Comparison of ENCODE assay signal across 19 cellular contexts in the genomic region with DNA sequence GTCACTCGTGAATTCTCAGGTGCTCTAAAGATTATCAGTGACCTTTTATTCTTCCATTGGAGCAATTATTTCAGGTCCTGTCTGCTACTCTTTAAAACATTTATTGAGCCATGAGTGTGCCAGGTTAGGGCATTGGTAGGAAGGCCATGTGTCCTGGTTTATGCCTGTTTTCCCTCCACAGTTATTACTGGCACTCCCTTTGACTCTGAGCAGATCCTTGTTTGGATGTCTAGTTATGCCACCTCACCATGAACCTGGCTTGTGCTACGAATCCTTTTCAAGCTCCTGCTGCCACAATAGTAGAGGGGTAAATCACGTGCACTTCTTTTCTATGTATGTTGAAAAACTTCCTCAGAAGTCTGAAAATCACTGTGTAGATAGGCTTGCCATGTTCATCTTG. TPM values are rescaled to one million over a fixed set of nuclear protein-coding genes. Genes with fewer than 3 reads are reported as not detected.
A peak's percentile ranks its signal among the peaks of the same experiment; 100 is the strongest.
DNase-seq lines count a peak whose midpoint lies in the region; ATAC-seq and TF ChIP-seq lines count a peak whose summit lies in the region.
"Had no signal": no experiment of that assay in that cellular context is flagged by ENCODE, and none has a peak within 500 bp of the region (broad histone marks: within the 10 kb centered on the region; RNA-seq: fewer than 3 reads in every experiment).

No MANE protein-coding gene starts in this region.

- in situ Hi-C loops in mammary epithelial cell (cut with MboI; ENCODE audit: low sequenced_read_pairs in 2 of 2): no loop called here
- in situ Hi-C loops in transverse colon (cut with MboI; ENCODE audit: low pct_ligation_motif_present in 1 of 4, low pct_unique_long_range_greater_than_20kb in 1 of 4, low sequenced_read_pairs in 3 of 4): no loop called here

- H3K9me3 ChIP-seq in breast epithelium: no peaks in the 10 kb centered on the region
- H3K9me3 ChIP-seq in mammary epithelial cell (replicated peaks; ENCODE audit: insufficient read depth, low read length): no peaks in the 10 kb centered on the region
- H3K9me3 ChIP-seq in transverse colon: no peaks in the 10 kb centered on the region
- H3K9me3 ChIP-seq: A549, Caco-2 had no signal

- ATAC-seq in left colon: peak; percentile 41
- no peak for ATAC-seq in GM19467 (IDR thresholded peaks at IDR 0.05; ENCODE audit: unreplicated experiment)
- ATAC-seq: A549; CD8-positive, alpha-beta T cell; GM12878 had no signal

- no peaks in the 10 kb centered on the region for H4K20me1 ChIP-seq in mammary epithelial cell (ENCODE audit: insufficient read depth, low read length)
- H4K20me1 ChIP-seq: BLaER1 treated with 17β-estradiol and CSF1 and Interleukin-3, amounts not matched to agents 10 nM and 100 nM had no signal

- H3K27ac ChIP-seq in breast epithelium (peak overlapping the region; percentile 72 to 84), mammary epithelial cell (ENCODE audit: insufficient read depth, low read depth, low read length) (no peak overlapping the region), rectal smooth muscle tissue (ENCODE audit: low read depth, low read length) (peak overlapping the region; percentile 68), transverse colon (peak overlapping the region in 3 of 4 donors; percentile 29 to 49 (median 41))
- H3K27ac ChIP-seq: 22Rv1; A549; BLaER1 treated with 17β-estradiol and CSF1 and Interleukin-3, amounts not matched to agents 10 nM and 100 nM; C4-2B had no signal

- H2AFZ ChIP-seq in mammary epithelial cell (ENCODE audit: low read depth, low read length): no peak overlapping the region

- dilution Hi-C loops in mammary epithelial cell (cut with HindIII; ENCODE audit: low sequenced_read_pairs): no loop called here

- TF ChIP-seq CTCF in breast epithelium (IDR thresholded peaks at IDR 0.05) (no peak), mammary epithelial cell (conservative IDR thresholded peaks at IDR 0.05 in 1 of 2, IDR thresholded peaks at IDR 0.05 in 1 of 2; ENCODE audit: extremely low read depth in 1 of 2, insufficient read depth in 1 of 2, low read depth in 1 of 2, low read length in 2 of 2) (no peak), transverse colon (IDR thresholded peaks at IDR 0.05) (no peak)

- H3K4me2 ChIP-seq in mammary epithelial cell (ENCODE audit: insufficient read depth, low read depth, low read length): no peak overlapping the region
- H3K4me2 ChIP-seq: A549; BLaER1 treated with 17β-estradiol and CSF1 and Interleukin-3, amounts not matched to agents 10 nM and 100 nM had no signal

- CTCF ChIA-PET in mammary epithelial cell (lab: Charles Lee; ENCODE audit: low non-redundant PET): no interaction called here

- no TSS peak for BruUV-seq in mammary epithelial cell (replicated peaks; lab: Mats Ljungman, UMichigan)

- intact Hi-C loops in breast epithelium (cut with DNase I; ENCODE audit: low total_unique reads): no loop called here
- intact Hi-C loops in mammary epithelial cell (cut with micrococcal nuclease): no loop called here
- intact Hi-C loops in left colon (cut with DNase I, micrococcal nuclease): no loop called here
- intact Hi-C loops in transverse colon (cut with DNase I; ENCODE audit: low total_unique reads): no loop called here

- H3K36me3 ChIP-seq in breast epithelium (no peaks in the 10 kb centered on the region), mammary epithelial cell (ENCODE audit: insufficient read depth, low read length) (no peaks in the 10 kb centered on the region), rectal smooth muscle tissue (ENCODE audit: control insufficient read depth, insufficient read depth, low read length) (no peaks in the 10 kb centered on the region), transverse colon (no peaks in the 10 kb centered on the region)
- H3K36me3 ChIP-seq: BLaER1 treated with 17β-estradiol and CSF1 and Interleukin-3, amounts not matched to agents 10 nM and 100 nM had no signal

- no peak for DNase-seq in breast epithelium (ENCODE audit: low spot score in 2 of 2)
- no peak for DNase-seq in mammary epithelial cell
- DNase-seq in left colon: no peak
- DNase-seq in transverse colon: no peak
- no peak for DNase-seq in GDM1 (lab: John Stamatoyannopoulos, UW)
- no peak for DNase-seq in stimulated activated CD4-positive, alpha-beta T cell treated with anti-CD3 and anti-CD28 coated beads, Interleukin-4, amount 100 ng/mL, for 24 hours
- DNase-seq: AML-193; Caco-2; Calu3; CD4-positive, alpha-beta T cell; CD8-positive, alpha-beta T cell; DMS79 treated with DMSO at 0.1 percent for 48 hours had no signal

- peaks cover 76% of the 10 kb centered on the region for H3K79me2 ChIP-seq in mammary epithelial cell (ENCODE audit: insufficient read depth, low read length)

- H3K27me3 ChIP-seq in breast epithelium (no peaks in the 10 kb centered on the region), mammary epithelial cell (ENCODE audit: insufficient read depth, low read length) (no peaks in the 10 kb centered on the region), rectal smooth muscle tissue (ENCODE audit: control insufficient read depth, insufficient read depth, low read length) (no peaks in the 10 kb centered on the region), transverse colon (no peaks in the 10 kb centered on the region)
- H3K27me3 ChIP-seq: BLaER1 treated with 17β-estradiol and CSF1 and Interleukin-3, amounts not matched to agents 10 nM and 100 nM had no signal

- no peak overlapping the region for H3K4me3 ChIP-seq in breast epithelium
- H3K4me3 ChIP-seq in mammary epithelial cell (replicated peaks in 1 of 3; ENCODE audit: insufficient read depth in 1 of 3, low read depth in 2 of 3, low read length in 3 of 3): no peak overlapping the region
- H3K4me3 ChIP-seq in rectal smooth muscle tissue (ENCODE audit: low read length): no peak overlapping the region
- H3K4me3 ChIP-seq in transverse colon: no peak overlapping the region
- H3K4me3 ChIP-seq: A549; BLaER1 treated with 17β-estradiol and CSF1 and Interleukin-3, amounts not matched to agents 10 nM and 100 nM; GM12878 had no signal

- TF ChIP-seq EP300 in transverse colon (IDR thresholded peaks at IDR 0.05; ENCODE audit: low read depth): no peak

- H3K9ac ChIP-seq in mammary epithelial cell (ENCODE audit: insufficient read depth, low read length) (no peak overlapping the region), rectal smooth muscle tissue (ENCODE audit: low read length) (no peak overlapping the region)
- H3K9ac ChIP-seq: BLaER1 treated with 17β-estradiol and CSF1 and Interleukin-3, amounts not matched to agents 10 nM and 100 nM had no signal

- H3K4me1 ChIP-seq in breast epithelium (no peaks in the 10 kb centered on the region), mammary epithelial cell (ENCODE audit: insufficient read depth, low read length) (peaks cover 50% of the 10 kb centered on the region), rectal smooth muscle tissue (ENCODE audit: control insufficient read depth, insufficient read depth, low read length) (no peaks in the 10 kb centered on the region), transverse colon (no peaks in the 10 kb centered on the region)
- H3K4me1 ChIP-seq: A549; BLaER1 treated with 17β-estradiol and CSF1 and Interleukin-3, amounts not matched to agents 10 nM and 100 nM; Caco-2 had no signal

- TF ChIP-seq POLR2A in breast epithelium (IDR thresholded peaks at IDR 0.05): no peak
- no peak for TF ChIP-seq POLR2A in transverse colon (IDR thresholded peaks at IDR 0.05)

- WGBS in mammary epithelial cell (ENCODE audit: low coverage, missing lambda C conversion rate): 64% methylated on average over 3 of the region's 3 CpGs
- 77 to 81% methylated on average over 3 of the region's 3 CpGs for WGBS in transverse colon (ENCODE audit: low coverage in 1 of 2), 2 donors

RNA-seq across cellular contexts. Expression of a gene that starts 27.4 kb away (rescaled TPM):
- 100 to 1,000 TPM in 1 of 3 donors, 10 to 100 TPM in 2; 30.9 to 142 (median 38.3) TPM for total RNA-seq in breast epithelium
- 10 to 100 TPM; 78.5 to 92.9 TPM for total RNA-seq in mammary epithelial cell
- 28.3 TPM for polyA plus RNA-seq in mammary epithelial cell
- polyA minus RNA-seq in mammary epithelial cell: 102 TPM
- 10 to 100 TPM; 73.7 to 77.5 TPM for total RNA-seq in left colon
- 100 to 1,000 TPM in 1 of 4 donors, 10 to 100 TPM in 3; 64.3 to 112 (median 70.2) TPM for total RNA-seq in transverse colon
